17 cellular contexts compared by ENCODE assay signal in the genomic region with DNA sequence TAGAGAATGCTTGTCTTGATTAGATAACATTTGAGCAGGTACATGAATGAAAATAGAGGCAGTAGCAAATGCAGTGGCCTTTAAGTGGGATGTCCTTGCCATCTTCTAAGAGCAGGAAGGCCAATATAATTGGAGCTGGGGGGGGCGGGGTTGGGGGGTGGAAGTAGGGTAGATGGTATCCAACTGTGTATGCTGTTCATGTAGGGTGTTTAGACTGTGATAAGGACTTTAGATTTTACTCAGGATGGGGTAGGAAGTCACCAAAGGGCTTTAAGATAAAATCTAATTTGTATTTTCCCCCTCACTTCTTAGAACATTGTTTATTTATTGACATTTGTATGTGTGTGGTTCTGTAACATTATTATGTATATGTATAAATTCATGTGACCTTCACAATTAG. TPM values are rescaled to one million over a fixed set of nuclear protein-coding genes. Genes with fewer than 3 reads are reported as not detected.
DNase-seq lines count a peak whose midpoint lies in the region; ATAC-seq and TF ChIP-seq lines count a peak whose summit lies in the region.
"Had no signal": no experiment of that assay in that cellular context is flagged by ENCODE, and none has a peak within 500 bp of the region (broad histone marks: within the 10 kb centered on the region; RNA-seq: fewer than 3 reads in every experiment).

No MANE protein-coding gene starts in this region.

- H3K27ac Mint-ChIP-seq in activated CD4-positive, alpha-beta T cell treated with anti-CD3 and anti-CD28 coated beads for 36 hours, result peak overlapping the region; percentile 76
- peak overlapping the region; percentile 4 to 89 (median 78) for H3K27ac Mint-ChIP-seq in CD4-positive, CD25-positive, alpha-beta regulatory T cell
- H3K27ac Mint-ChIP-seq in activated CD4-positive, alpha-beta memory T cell treated with anti-CD3 and anti-CD28 coated beads for 36 hours, result peak overlapping the region; percentile 75
- peak overlapping the region; percentile 12 for H3K27ac Mint-ChIP-seq in memory B cell
- H3K27ac Mint-ChIP-seq: endodermal cell had no signal

- intact Hi-C loops in activated CD4-positive, alpha-beta T cell treated with anti-CD3 and anti-CD28 coated beads for 36 hours (cut with DNase I, micrococcal nuclease), result no loop called here
- intact Hi-C loops in activated CD4-positive, alpha-beta memory T cell treated with anti-CD3 and anti-CD28 coated beads for 36 hours (cut with micrococcal nuclease), result no loop called here

- peak overlapping the region; percentile 68 for H3K4me3 ChIP-seq in CD4-positive, CD25-positive, alpha-beta regulatory T cell (ENCODE audit: low read depth, low read length)
- H3K4me3 ChIP-seq in coronary artery, result no peak overlapping the region
- H3K4me3 ChIP-seq: colonic mucosa, psoas muscle had no signal

- ATAC-seq in activated CD4-positive, alpha-beta T cell treated with anti-CD3 and anti-CD28 coated beads for 36 hours, result peak; percentile 18
- ATAC-seq in CD4-positive, CD25-positive, alpha-beta regulatory T cell (ENCODE audit: low read depth in 2 of 2), result no peak
- no peak for ATAC-seq in memory B cell (ENCODE audit: low read depth)
- no peak for ATAC-seq in HG03442 (IDR thresholded peaks at IDR 0.05; ENCODE audit: unreplicated experiment)
- ATAC-seq: psoas muscle had no signal

- no peak overlapping the region for H3K4me3 Mint-ChIP-seq in activated CD4-positive, alpha-beta T cell treated with anti-CD3 and anti-CD28 coated beads for 36 hours
- H3K4me3 Mint-ChIP-seq in CD4-positive, CD25-positive, alpha-beta regulatory T cell, result peak overlapping the region; percentile 55 to 89 (median 68)
- peak overlapping the region; percentile 15 for H3K4me3 Mint-ChIP-seq in activated CD4-positive, alpha-beta memory T cell treated with anti-CD3 and anti-CD28 coated beads for 36 hours
- H3K4me3 Mint-ChIP-seq in memory B cell, result no peak overlapping the region
- H3K4me3 Mint-ChIP-seq: endodermal cell had no signal

- H3K9me3 ChIP-seq in CD4-positive, CD25-positive, alpha-beta regulatory T cell (ENCODE audit: control insufficient read depth in 2 of 2, low read length in 2 of 2), result no peaks in the 10 kb centered on the region
- H3K9me3 ChIP-seq: Caco-2, colonic mucosa, psoas muscle had no signal

- H3K27ac ChIP-seq in CD4-positive, CD25-positive, alpha-beta regulatory T cell (ENCODE audit: insufficient read depth, low read length, poor library complexity, severe bottlenecking), result peak overlapping the region; percentile 48
- H3K27ac ChIP-seq in coronary artery, result no peak overlapping the region
- H3K27ac ChIP-seq: colonic mucosa, psoas muscle had no signal

- TF ChIP-seq CTCF in coronary artery (IDR thresholded peaks at IDR 0.05), result no peak

- peaks cover 29% of the 10 kb centered on the region for H3K36me3 Mint-ChIP-seq in activated CD4-positive, alpha-beta T cell treated with anti-CD3 and anti-CD28 coated beads for 36 hours (ENCODE audit: low read depth)
- no peaks in the 10 kb centered on the region for H3K36me3 Mint-ChIP-seq in CD4-positive, CD25-positive, alpha-beta regulatory T cell
- peaks cover 11% of the 10 kb centered on the region for H3K36me3 Mint-ChIP-seq in activated CD4-positive, alpha-beta memory T cell treated with anti-CD3 and anti-CD28 coated beads for 36 hours
- peaks cover 2% of the 10 kb centered on the region for H3K36me3 Mint-ChIP-seq in memory B cell

- POLR2A ChIA-PET in activated CD4-positive, alpha-beta T cell treated with anti-CD3 and anti-CD28 coated beads for 36 hours (lab: Charles Lee), result no interaction called here
- POLR2A ChIA-PET in activated CD4-positive, alpha-beta memory T cell treated with anti-CD3 and anti-CD28 coated beads for 36 hours (lab: Charles Lee), result interaction anchor here (0.6 kb wide), 1 partner anchor 94 kb away, joined by 3 read pairs; no protein-coding TSS in a partner anchor

- DNase-seq in activated CD4-positive, alpha-beta T cell treated with anti-CD3 and anti-CD28 coated beads for 36 hours, result no peak
- DNase-seq in activated CD4-positive, alpha-beta T cell treated with anti-CD3 and anti-CD28 coated beads, Interleukin-2, amount 50 U/mL, for 4 hours, result no peak
- peak in 1 of 3 donors; percentile 42 for DNase-seq in CD4-positive, CD25-positive, alpha-beta regulatory T cell
- DNase-seq in activated CD4-positive, alpha-beta memory T cell treated with anti-CD3 and anti-CD28 coated beads for 36 hours, result no peak
- DNase-seq in memory B cell (ENCODE audit: low spot score in 2 of 2), result no peak
- DNase-seq in hypothalamus (lab: John Stamatoyannopoulos, UW), result no peak
- DNase-seq in coronary artery (ENCODE audit: low spot score), result no peak
- DNase-seq: Caco-2; colonic mucosa; endodermal cell; NCI-H1105; NCI-H2081 treated with DMSO at 0.1 percent for 48 hours; NCI-H446 treated with DMSO at 0.1 percent for 48 hours; OCI-M1; psoas muscle; stimulated activated CD4-positive, alpha-beta T cell treated with anti-CD3 and anti-CD28 coated beads, Interleukin-1b, Interleukin-23, amount 100 ng/mL, for 48 hours had no signal

- peaks cover 98% of the 10 kb centered on the region for H3K4me1 ChIP-seq in CD4-positive, CD25-positive, alpha-beta regulatory T cell (ENCODE audit: control insufficient read depth, insufficient read depth, low read length, poor library complexity, severe bottlenecking)
- H3K4me1 ChIP-seq: colonic mucosa had no signal

- H3K36me3 ChIP-seq in CD4-positive, CD25-positive, alpha-beta regulatory T cell (ENCODE audit: control insufficient read depth, insufficient read depth, low read length), result peaks cover 2% of the 10 kb centered on the region
- H3K36me3 ChIP-seq: colonic mucosa had no signal

- H3K9me3 Mint-ChIP-seq in activated CD4-positive, alpha-beta T cell treated with anti-CD3 and anti-CD28 coated beads for 36 hours (ENCODE audit: low read depth), result no peaks in the 10 kb centered on the region
- H3K9me3 Mint-ChIP-seq in CD4-positive, CD25-positive, alpha-beta regulatory T cell, result no peaks in the 10 kb centered on the region
- H3K9me3 Mint-ChIP-seq in activated CD4-positive, alpha-beta memory T cell treated with anti-CD3 and anti-CD28 coated beads for 36 hours, result no peaks in the 10 kb centered on the region
- H3K9me3 Mint-ChIP-seq in memory B cell, result no peaks in the 10 kb centered on the region
- H3K9me3 Mint-ChIP-seq: endodermal cell had no signal

- CTCF ChIA-PET in activated CD4-positive, alpha-beta T cell treated with anti-CD3 and anti-CD28 coated beads for 36 hours (lab: Charles Lee), result no interaction called here
- CTCF ChIA-PET in activated CD4-positive, alpha-beta memory T cell treated with anti-CD3 and anti-CD28 coated beads for 36 hours (lab: Charles Lee), result interaction anchor here (0.6 kb wide), 1 partner anchor 296 kb away, joined by 3 read pairs; no protein-coding TSS in a partner anchor

- no peaks in the 10 kb centered on the region for H3K27me3 ChIP-seq in CD4-positive, CD25-positive, alpha-beta regulatory T cell (ENCODE audit: control insufficient read depth, insufficient read depth, low read length)
- H3K27me3 ChIP-seq: colonic mucosa had no signal

- no peaks in the 10 kb centered on the region for H3K27me3 Mint-ChIP-seq in activated CD4-positive, alpha-beta T cell treated with anti-CD3 and anti-CD28 coated beads for 36 hours
- H3K27me3 Mint-ChIP-seq in CD4-positive, CD25-positive, alpha-beta regulatory T cell, result no peaks in the 10 kb centered on the region
- H3K27me3 Mint-ChIP-seq in activated CD4-positive, alpha-beta memory T cell treated with anti-CD3 and anti-CD28 coated beads for 36 hours, result no peaks in the 10 kb centered on the region
- H3K27me3 Mint-ChIP-seq in memory B cell, result no peaks in the 10 kb centered on the region

- peaks cover 95% of the 10 kb centered on the region for H3K4me1 Mint-ChIP-seq in activated CD4-positive, alpha-beta T cell treated with anti-CD3 and anti-CD28 coated beads for 36 hours
- peaks cover 68 to 99% (median 87%) of the 10 kb centered on the region in 4 donors for H3K4me1 Mint-ChIP-seq in CD4-positive, CD25-positive, alpha-beta regulatory T cell
- peaks cover 93% of the 10 kb centered on the region for H3K4me1 Mint-ChIP-seq in activated CD4-positive, alpha-beta memory T cell treated with anti-CD3 and anti-CD28 coated beads for 36 hours (ENCODE audit: low read depth)
- H3K4me1 Mint-ChIP-seq in memory B cell, result peaks cover 49% of the 10 kb centered on the region

RNA-seq across cellular contexts. Expression of gene TAB2, which starts 12.0 kb away (rescaled TPM):
- total RNA-seq in activated CD4-positive, alpha-beta T cell treated with anti-CD3 and anti-CD28 coated beads for 36 hours, result 10 to 100 TPM; 65.8 to 94.1 TPM
- total RNA-seq in CD4-positive, CD25-positive, alpha-beta regulatory T cell, result 180 TPM
- 10 to 100 TPM; 21.6 to 26.8 (median 22.0) TPM for polyA plus RNA-seq in CD4-positive, CD25-positive, alpha-beta regulatory T cell
- 10 to 100 TPM; 92.0 to 92.9 TPM for total RNA-seq in activated CD4-positive, alpha-beta memory T cell treated with anti-CD3 and anti-CD28 coated beads for 36 hours

Comparison
In these comparisons a context has a peak if more than half of its experiments do, and no peak if none do; other contexts are left out.
1. H3K27ac Mint-ChIP-seq: peak in every context shown above with its lines; median percentile 78 in CD4-positive, CD25-positive, alpha-beta regulatory T cell; 76 in activated CD4-positive, alpha-beta T cell treated with anti-CD3 and anti-CD28 coated beads for 36 hours; 75 in activated CD4-positive, alpha-beta memory T cell treated with anti-CD3 and anti-CD28 coated beads for 36 hours; 12 in memory B cell.
2. H3K4me3 Mint-ChIP-seq: peak in CD4-positive, CD25-positive, alpha-beta regulatory T cell (4 of 4) and activated CD4-positive, alpha-beta memory T cell treated with anti-CD3 and anti-CD28 coated beads for 36 hours (single experiment); none in activated CD4-positive, alpha-beta T cell treated with anti-CD3 and anti-CD28 coated beads for 36 hours (single experiment) and memory B cell (single experiment).